1 cellular context compared by ENCODE assay signal in genomic region chr4:70925899-70926635, GRCh38.
TF ChIP-seq lines count a peak whose summit lies in the region.

No MANE protein-coding gene starts in this region.

TF ChIP-seq in GM12878, 131 proteins besides CTCF, POLR2A, EP300 and RAD21 (continued from another document and continues in another):
- 0 out of 2 replicates have a peak, but pooled peaks have one; percentile 46 for TF ChIP-seq MTA3 (IDR thresholded peaks at IDR 0.05; ENCODE audit: borderline replicate concordance, low read length)
- no peak for TF ChIP-seq ZNF622 (IDR thresholded peaks at IDR 0.05)
- TF ChIP-seq GATAD2B (conservative IDR thresholded peaks at IDR 0.05; ENCODE audit: low read depth) = no peak
- TF ChIP-seq MYC (IDR thresholded peaks at IDR 0.05; ENCODE audit: insufficient read depth, insufficient read length, insufficient replicate concordance, low read length, severe bottlenecking) = no peak
- peak; percentile 19; the same call in 1 of the 2 replicates for TF ChIP-seq CREM (IDR thresholded peaks at IDR 0.05; ENCODE audit: low read depth)
- TF ChIP-seq, protein P1, sequence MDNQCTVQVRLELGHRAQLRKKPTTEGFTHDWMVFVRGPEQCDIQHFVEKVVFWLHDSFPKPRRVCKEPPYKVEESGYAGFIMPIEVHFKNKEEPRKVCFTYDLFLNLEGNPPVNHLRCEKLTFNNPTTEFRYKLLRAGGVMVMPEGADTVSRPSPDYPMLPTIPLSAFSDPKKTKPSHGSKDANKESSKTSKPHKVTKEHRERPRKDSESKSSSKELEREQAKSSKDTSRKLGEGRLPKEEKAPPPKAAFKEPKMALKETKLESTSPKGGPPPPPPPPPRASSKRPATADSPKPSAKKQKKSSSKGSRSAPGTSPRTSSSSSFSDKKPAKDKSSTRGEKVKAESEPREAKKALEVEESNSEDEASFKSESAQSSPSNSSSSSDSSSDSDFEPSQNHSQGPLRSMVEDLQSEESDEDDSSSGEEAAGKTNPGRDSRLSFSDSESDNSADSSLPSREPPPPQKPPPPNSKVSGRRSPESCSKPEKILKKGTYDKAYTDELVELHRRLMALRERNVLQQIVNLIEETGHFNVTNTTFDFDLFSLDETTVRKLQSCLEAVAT (IDR thresholded peaks at IDR 0.05) = no peak
- peak in 1 of 2 experiments; percentile 96; a peak in 2 of 4 replicates for TF ChIP-seq ETV6 (conservative IDR thresholded peaks at IDR 0.05 in 1 of 2, IDR thresholded peaks at IDR 0.05 in 1 of 2; ENCODE audit: borderline replicate concordance in 1 of 2, low read depth in 1 of 2)
- no peak for TF ChIP-seq SP1 (IDR thresholded peaks at IDR 0.05; ENCODE audit: low read depth, low read length)
- TF ChIP-seq NFXL1 (IDR thresholded peaks at IDR 0.05; ENCODE audit: borderline replicate concordance) = no peak
- TF ChIP-seq, protein P2, sequence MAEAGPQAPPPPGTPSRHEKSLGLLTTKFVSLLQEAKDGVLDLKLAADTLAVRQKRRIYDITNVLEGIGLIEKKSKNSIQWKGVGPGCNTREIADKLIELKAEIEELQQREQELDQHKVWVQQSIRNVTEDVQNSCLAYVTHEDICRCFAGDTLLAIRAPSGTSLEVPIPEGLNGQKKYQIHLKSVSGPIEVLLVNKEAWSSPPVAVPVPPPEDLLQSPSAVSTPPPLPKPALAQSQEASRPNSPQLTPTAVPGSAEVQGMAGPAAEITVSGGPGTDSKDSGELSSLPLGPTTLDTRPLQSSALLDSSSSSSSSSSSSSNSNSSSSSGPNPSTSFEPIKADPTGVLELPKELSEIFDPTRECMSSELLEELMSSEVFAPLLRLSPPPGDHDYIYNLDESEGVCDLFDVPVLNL (IDR thresholded peaks at IDR 0.05; ENCODE audit: low read depth, low read length) = no peak
- no peak for TF ChIP-seq POU2F2 (IDR thresholded peaks at IDR 0.05; ENCODE audit: borderline replicate concordance, low read depth, low read length)
- peak; percentile 70; the same call in 1 of the 2 replicates for TF ChIP-seq ZBED1 (IDR thresholded peaks at IDR 0.05; ENCODE audit: borderline replicate concordance)
- no peak for TF ChIP-seq EZH2 (IDR thresholded peaks at IDR 0.05; ENCODE audit: borderline replicate concordance, control insufficient read depth, low read depth, low read length)
- no peak for TF ChIP-seq SUZ12 (IDR thresholded peaks at IDR 0.05; ENCODE audit: unreplicated experiment)
- TF ChIP-seq SREBF1 (IDR thresholded peaks at IDR 0.05; ENCODE audit: low read length) = no peak
- TF ChIP-seq NFIC (IDR thresholded peaks at IDR 0.05; ENCODE audit: low read depth, low read length) = peak; percentile 72
- TF ChIP-seq, protein P3, sequence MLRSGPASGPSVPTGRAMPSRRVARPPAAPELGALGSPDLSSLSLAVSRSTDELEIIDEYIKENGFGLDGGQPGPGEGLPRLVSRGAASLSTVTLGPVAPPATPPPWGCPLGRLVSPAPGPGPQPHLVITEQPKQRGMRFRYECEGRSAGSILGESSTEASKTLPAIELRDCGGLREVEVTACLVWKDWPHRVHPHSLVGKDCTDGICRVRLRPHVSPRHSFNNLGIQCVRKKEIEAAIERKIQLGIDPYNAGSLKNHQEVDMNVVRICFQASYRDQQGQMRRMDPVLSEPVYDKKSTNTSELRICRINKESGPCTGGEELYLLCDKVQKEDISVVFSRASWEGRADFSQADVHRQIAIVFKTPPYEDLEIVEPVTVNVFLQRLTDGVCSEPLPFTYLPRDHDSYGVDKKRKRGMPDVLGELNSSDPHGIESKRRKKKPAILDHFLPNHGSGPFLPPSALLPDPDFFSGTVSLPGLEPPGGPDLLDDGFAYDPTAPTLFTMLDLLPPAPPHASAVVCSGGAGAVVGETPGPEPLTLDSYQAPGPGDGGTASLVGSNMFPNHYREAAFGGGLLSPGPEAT (IDR thresholded peaks at IDR 0.05; ENCODE audit: low read depth) = no peak
- TF ChIP-seq RBBP5 (conservative IDR thresholded peaks at IDR 0.05) = no peak
- TF ChIP-seq, protein P4, sequence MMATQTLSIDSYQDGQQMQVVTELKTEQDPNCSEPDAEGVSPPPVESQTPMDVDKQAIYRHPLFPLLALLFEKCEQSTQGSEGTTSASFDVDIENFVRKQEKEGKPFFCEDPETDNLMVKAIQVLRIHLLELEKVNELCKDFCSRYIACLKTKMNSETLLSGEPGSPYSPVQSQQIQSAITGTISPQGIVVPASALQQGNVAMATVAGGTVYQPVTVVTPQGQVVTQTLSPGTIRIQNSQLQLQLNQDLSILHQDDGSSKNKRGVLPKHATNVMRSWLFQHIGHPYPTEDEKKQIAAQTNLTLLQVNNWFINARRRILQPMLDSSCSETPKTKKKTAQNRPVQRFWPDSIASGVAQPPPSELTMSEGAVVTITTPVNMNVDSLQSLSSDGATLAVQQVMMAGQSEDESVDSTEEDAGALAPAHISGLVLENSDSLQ (IDR thresholded peaks at IDR 0.05) = peak; percentile 55
- no peak for TF ChIP-seq HDGF (IDR thresholded peaks at IDR 0.05)
- no peak for TF ChIP-seq MXI1 (IDR thresholded peaks at IDR 0.05; ENCODE audit: low read depth, low read length)
- no peak for TF ChIP-seq POLR2AphosphoS2 (IDR thresholded peaks at IDR 0.05; ENCODE audit: low read depth, low read length)
- peak in 1 of 2 experiments; percentile 28; a peak in 1 of 3 replicates for TF ChIP-seq EGR1 (IDR thresholded peaks at IDR 0.05; ENCODE audit: borderline replicate concordance in 1 of 2, low read depth in 2 of 2, low read length in 2 of 2)
- no peak for TF ChIP-seq CBX5 (IDR thresholded peaks at IDR 0.05; ENCODE audit: low read depth)
- no peak for TF ChIP-seq SRF (IDR thresholded peaks at IDR 0.05; ENCODE audit: low read depth in 2 of 2, low read length in 2 of 2)
- no peak for TF ChIP-seq SMARCA5 (IDR thresholded peaks at IDR 0.05)
- 0 out of 2 replicates have a peak, but pooled peaks have one; percentile 27 for TF ChIP-seq BCL11A (IDR thresholded peaks at IDR 0.05; ENCODE audit: low read depth, low read length)
- TF ChIP-seq MEF2A (IDR thresholded peaks at IDR 0.05; ENCODE audit: insufficient read depth, low read depth, low read length) = 0 out of 2 replicates have a peak, but pooled peaks have one; percentile 17
- TF ChIP-seq, protein P5, sequence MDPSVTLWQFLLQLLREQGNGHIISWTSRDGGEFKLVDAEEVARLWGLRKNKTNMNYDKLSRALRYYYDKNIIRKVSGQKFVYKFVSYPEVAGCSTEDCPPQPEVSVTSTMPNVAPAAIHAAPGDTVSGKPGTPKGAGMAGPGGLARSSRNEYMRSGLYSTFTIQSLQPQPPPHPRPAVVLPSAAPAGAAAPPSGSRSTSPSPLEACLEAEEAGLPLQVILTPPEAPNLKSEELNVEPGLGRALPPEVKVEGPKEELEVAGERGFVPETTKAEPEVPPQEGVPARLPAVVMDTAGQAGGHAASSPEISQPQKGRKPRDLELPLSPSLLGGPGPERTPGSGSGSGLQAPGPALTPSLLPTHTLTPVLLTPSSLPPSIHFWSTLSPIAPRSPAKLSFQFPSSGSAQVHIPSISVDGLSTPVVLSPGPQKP (IDR thresholded peaks at IDR 0.05; ENCODE audit: low read depth, low read length) = no peak
- TF ChIP-seq ESRRA (IDR thresholded peaks at IDR 0.05; ENCODE audit: low read length) = peak; percentile 65; the same call in 1 of the 2 replicates
- TF ChIP-seq STAT3 (IDR thresholded peaks at IDR 0.05; ENCODE audit: low read depth, low read length) = no peak
- no peak for TF ChIP-seq BACH1 (IDR thresholded peaks at IDR 0.05; ENCODE audit: borderline replicate concordance)
- TF ChIP-seq ZNF384 (IDR thresholded peaks at IDR 0.05; ENCODE audit: borderline replicate concordance, low read depth, low read length) = peak; percentile 32; the same call in 1 of the 2 replicates
- TF ChIP-seq E2F8 (IDR thresholded peaks at IDR 0.05; ENCODE audit: low read depth, partially characterized antibody) = no peak
- TF ChIP-seq CHD4 (IDR thresholded peaks at IDR 0.05) = no peak
- no peak for TF ChIP-seq HDAC6 (IDR thresholded peaks at IDR 0.05; ENCODE audit: unreplicated experiment)
- TF ChIP-seq, protein P6, sequence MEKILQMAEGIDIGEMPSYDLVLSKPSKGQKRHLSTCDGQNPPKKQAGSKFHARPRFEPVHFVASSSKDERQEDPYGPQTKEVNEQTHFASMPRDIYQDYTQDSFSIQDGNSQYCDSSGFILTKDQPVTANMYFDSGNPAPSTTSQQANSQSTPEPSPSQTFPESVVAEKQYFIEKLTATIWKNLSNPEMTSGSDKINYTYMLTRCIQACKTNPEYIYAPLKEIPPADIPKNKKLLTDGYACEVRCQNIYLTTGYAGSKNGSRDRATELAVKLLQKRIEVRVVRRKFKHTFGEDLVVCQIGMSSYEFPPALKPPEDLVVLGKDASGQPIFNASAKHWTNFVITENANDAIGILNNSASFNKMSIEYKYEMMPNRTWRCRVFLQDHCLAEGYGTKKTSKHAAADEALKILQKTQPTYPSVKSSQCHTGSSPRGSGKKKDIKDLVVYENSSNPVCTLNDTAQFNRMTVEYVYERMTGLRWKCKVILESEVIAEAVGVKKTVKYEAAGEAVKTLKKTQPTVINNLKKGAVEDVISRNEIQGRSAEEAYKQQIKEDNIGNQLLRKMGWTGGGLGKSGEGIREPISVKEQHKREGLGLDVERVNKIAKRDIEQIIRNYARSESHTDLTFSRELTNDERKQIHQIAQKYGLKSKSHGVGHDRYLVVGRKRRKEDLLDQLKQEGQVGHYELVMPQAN (conservative IDR thresholded peaks at IDR 0.05) = no peak
- TF ChIP-seq NBN (IDR thresholded peaks at IDR 0.05) = no peak
- TF ChIP-seq SREBF2 (IDR thresholded peaks at IDR 0.05; ENCODE audit: low read length) = no peak
- TF ChIP-seq EED (IDR thresholded peaks at IDR 0.05; ENCODE audit: low read depth) = 0 out of 2 replicates have a peak, but pooled peaks have one; percentile 44
- TF ChIP-seq JUND (IDR thresholded peaks at IDR 0.05; ENCODE audit: low read depth, low read length) = no peak
- 0 out of 2 replicates have a peak, but pooled peaks have one; percentile 34 for TF ChIP-seq PAX5 (IDR thresholded peaks at IDR 0.05; ENCODE audit: borderline replicate concordance, low read depth, low read length)
- TF ChIP-seq, protein P7, sequence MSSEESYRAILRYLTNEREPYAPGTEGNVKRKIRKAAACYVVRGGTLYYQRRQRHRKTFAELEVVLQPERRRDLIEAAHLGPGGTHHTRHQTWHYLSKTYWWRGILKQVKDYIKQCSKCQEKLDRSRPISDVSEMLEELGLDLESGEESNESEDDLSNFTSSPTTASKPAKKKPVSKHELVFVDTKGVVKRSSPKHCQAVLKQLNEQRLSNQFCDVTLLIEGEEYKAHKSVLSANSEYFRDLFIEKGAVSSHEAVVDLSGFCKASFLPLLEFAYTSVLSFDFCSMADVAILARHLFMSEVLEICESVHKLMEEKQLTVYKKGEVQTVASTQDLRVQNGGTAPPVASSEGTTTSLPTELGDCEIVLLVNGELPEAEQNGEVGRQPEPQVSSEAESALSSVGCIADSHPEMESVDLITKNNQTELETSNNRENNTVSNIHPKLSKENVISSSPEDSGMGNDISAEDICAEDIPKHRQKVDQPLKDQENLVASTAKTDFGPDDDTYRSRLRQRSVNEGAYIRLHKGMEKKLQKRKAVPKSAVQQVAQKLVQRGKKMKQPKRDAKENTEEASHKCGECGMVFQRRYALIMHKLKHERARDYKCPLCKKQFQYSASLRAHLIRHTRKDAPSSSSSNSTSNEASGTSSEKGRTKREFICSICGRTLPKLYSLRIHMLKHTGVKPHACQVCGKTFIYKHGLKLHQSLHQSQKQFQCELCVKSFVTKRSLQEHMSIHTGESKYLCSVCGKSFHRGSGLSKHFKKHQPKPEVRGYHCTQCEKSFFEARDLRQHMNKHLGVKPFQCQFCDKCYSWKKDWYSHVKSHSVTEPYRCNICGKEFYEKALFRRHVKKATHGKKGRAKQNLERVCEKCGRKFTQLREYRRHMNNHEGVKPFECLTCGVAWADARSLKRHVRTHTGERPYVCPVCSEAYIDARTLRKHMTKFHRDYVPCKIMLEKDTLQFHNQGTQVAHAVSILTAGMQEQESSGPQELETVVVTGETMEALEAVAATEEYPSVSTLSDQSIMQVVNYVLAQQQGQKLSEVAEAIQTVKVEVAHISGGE (CRISPR knock-in tag; IDR thresholded peaks at IDR 0.05) = no peak
- peak; percentile 63; the same call in 1 of the 2 replicates for TF ChIP-seq YY1 (IDR thresholded peaks at IDR 0.05; ENCODE audit: low read depth, low read length)
- TF ChIP-seq, protein P8, sequence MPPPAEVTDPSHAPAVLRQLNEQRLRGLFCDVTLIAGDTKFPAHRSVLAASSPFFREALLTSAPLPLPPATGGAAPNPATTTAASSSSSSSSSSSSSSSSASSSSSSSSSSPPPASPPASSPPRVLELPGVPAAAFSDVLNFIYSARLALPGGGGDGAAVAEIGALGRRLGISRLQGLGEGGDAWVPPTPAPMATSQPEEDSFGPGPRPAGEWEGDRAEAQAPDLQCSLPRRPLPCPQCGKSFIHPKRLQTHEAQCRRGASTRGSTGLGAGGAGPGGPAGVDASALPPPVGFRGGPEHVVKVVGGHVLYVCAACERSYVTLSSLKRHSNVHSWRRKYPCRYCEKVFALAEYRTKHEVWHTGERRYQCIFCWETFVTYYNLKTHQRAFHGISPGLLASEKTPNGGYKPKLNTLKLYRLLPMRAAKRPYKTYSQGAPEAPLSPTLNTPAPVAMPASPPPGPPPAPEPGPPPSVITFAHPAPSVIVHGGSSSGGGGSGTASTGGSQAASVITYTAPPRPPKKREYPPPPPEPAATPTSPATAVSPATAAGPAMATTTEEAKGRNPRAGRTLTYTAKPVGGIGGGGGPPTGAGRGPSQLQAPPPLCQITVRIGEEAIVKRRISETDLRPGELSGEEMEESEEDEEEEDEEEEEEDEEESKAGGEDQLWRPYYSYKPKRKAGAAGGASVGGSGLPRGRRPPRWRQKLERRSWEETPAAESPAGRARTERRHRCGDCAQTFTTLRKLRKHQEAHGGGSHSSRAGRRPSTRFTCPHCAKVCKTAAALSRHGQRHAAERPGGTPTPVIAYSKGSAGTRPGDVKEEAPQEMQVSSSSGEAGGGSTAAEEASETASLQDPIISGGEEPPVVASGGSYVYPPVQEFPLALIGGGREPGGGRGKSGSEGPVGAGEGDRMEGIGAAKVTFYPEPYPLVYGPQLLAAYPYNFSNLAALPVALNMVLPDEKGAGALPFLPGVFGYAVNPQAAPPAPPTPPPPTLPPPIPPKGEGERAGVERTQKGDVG (CRISPR knock-in tag; IDR thresholded peaks at IDR 0.05) = no peak
- TF ChIP-seq NR2C1 (IDR thresholded peaks at IDR 0.05) = no peak
